Comparison of ENCODE assay signal across 9 cellular contexts in genomic region chr17:72270530-72270929, GRCh38.
A peak's percentile ranks its signal among the peaks of the same experiment; 100 is the strongest.
DNase-seq lines count a peak whose midpoint lies in the region; TF ChIP-seq lines count a peak whose summit lies in the region.
"Had no signal": no experiment of that assay in that cellular context is flagged by ENCODE, and none has a peak within 500 bp of the region (broad histone marks: within the 10 kb centered on the region; RNA-seq: fewer than 3 reads in every experiment).

No MANE protein-coding gene starts in this region.

- no peak overlapping the region for H3K27ac Mint-ChIP-seq in activated naive CD4-positive, alpha-beta T cell treated with anti-CD3 and anti-CD28 coated beads for 36 hours

- H3K4me3 ChIP-seq in choroid plexus epithelial cell (ENCODE audit: low read depth, low read length) (no peak overlapping the region), skeletal muscle cell (ENCODE audit: low read depth, low read length) (no peak overlapping the region)

- H3K4me3 Mint-ChIP-seq in activated naive CD4-positive, alpha-beta T cell treated with anti-CD3 and anti-CD28 coated beads for 36 hours, result no peak overlapping the region

- H3K27me3 Mint-ChIP-seq in activated naive CD4-positive, alpha-beta T cell treated with anti-CD3 and anti-CD28 coated beads for 36 hours (ENCODE audit: low read depth), result peaks cover under 1% of the 10 kb centered on the region

- intact Hi-C loops in activated naive CD4-positive, alpha-beta T cell treated with anti-CD3 and anti-CD28 coated beads for 36 hours (cut with micrococcal nuclease), result no loop called here

- no peaks in the 10 kb centered on the region for H3K36me3 Mint-ChIP-seq in activated naive CD4-positive, alpha-beta T cell treated with anti-CD3 and anti-CD28 coated beads for 36 hours (ENCODE audit: low read depth)

- H3K4me1 Mint-ChIP-seq in activated naive CD4-positive, alpha-beta T cell treated with anti-CD3 and anti-CD28 coated beads for 36 hours (ENCODE audit: low read depth), result no peaks in the 10 kb centered on the region

- CTCF ChIA-PET in activated naive CD4-positive, alpha-beta T cell treated with anti-CD3 and anti-CD28 coated beads for 36 hours (lab: Charles Lee), result no interaction called here

- DNase-seq in HCEC 1CT, result peak; percentile 5
- DNase-seq in NCI-H2227 (lab: John Stamatoyannopoulos, UW; ENCODE audit: unreplicated experiment), result peak; percentile 66
- DNase-seq in choroid plexus epithelial cell (ENCODE audit: low read depth), result peak; percentile 38
- peak; percentile 55 for DNase-seq in skeletal muscle cell (ENCODE audit: low read depth)
- no peak for DNase-seq in NCI-H2029 treated with DMSO at 0.1 percent for 48 hours (lab: John Stamatoyannopoulos, UW)
- no peak for DNase-seq in activated naive CD4-positive, alpha-beta T cell treated with anti-CD3 and anti-CD28 coated beads for 36 hours
- DNase-seq in putamen (ENCODE audit: low spot score), result no peak
- no peak for DNase-seq in inferior parietal cortex (ENCODE audit: extremely low spot score)
- DNase-seq: KG1 had no signal

- H3K9me3 Mint-ChIP-seq in activated naive CD4-positive, alpha-beta T cell treated with anti-CD3 and anti-CD28 coated beads for 36 hours, result peaks cover under 1% of the 10 kb centered on the region

- no peak for TF ChIP-seq CTCF in choroid plexus epithelial cell (conservative IDR thresholded peaks at IDR 0.05; ENCODE audit: low read depth, low read length)

Comparison
In these comparisons a context has a peak if more than half of its experiments do, and no peak if none do; other contexts are left out.
1. DNase-seq: peak in HCEC 1CT (single experiment), NCI-H2227 (single experiment), choroid plexus epithelial cell (single experiment) and skeletal muscle cell (single experiment); none in NCI-H2029 treated with DMSO at 0.1 percent for 48 hours (single experiment), activated naive CD4-positive, alpha-beta T cell treated with anti-CD3 and anti-CD28 coated beads for 36 hours (single experiment), putamen (single experiment) and inferior parietal cortex (single experiment).